25 cellular contexts compared by ENCODE assay signal in the genomic region with DNA sequence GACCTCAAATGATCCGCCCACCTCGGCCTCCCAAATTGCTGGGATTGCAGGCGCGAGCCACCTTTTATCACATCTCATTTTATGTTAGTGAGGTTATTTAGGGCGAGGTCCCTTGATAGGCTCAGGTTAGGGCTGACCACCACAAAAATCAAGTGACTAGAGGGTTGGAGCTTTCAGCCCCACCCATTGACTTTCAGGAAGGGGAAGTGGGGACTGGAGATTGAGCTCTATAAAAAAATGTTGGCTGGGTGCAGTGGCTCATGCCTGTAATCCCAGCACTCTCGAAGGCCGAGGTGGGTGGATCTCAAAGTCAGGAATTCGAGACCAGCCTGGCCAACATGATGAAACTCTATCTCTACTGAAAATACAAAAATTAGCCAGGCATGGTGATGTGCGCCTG. TPM values are rescaled to one million over a fixed set of nuclear protein-coding genes. Genes with fewer than 3 reads are reported as not detected.
"Had no signal": no experiment of that assay in that cellular context is flagged by ENCODE, and none has a peak within 500 bp of the region (broad histone marks: within the 10 kb centered on the region; RNA-seq: fewer than 3 reads in every experiment).

No MANE protein-coding gene starts in this region.

- H3K27ac ChIP-seq: epithelial cell of prostate, esophagus muscularis mucosa, gastrocnemius medialis, neural progenitor cell, pancreas, suprapubic skin, thyroid gland, uterus had no signal

- DNase-seq: cortex of kidney; effector memory CD4-positive, alpha-beta T cell; gastrocnemius medialis; heart right ventricle; hypothalamus; kidney glomerular epithelial cell; natural killer cell; occipital lobe; pancreas; right cardiac atrium; stimulated activated CD4-positive, alpha-beta T cell treated with anti-CD3 and anti-CD28 coated beads, Interleukin-4, amount 100 ng/mL, for 1 hour; stimulated activated CD8-positive, alpha-beta memory T cell treated with anti-CD3 and anti-CD28 coated beads, Interleukin-4, amount 100 ng/mL, for 48 hours; stimulated activated naive CD8-positive, alpha-beta T cell treated with anti-CD3 and anti-CD28 coated beads, Interleukin-15, Interleukin-2, amounts not matched to agents 100 U/mL and 50 U/mL, for 24 hours; thyroid gland; uterus had no signal

- H3K27me3 Mint-ChIP-seq: progenitor cell of endocrine pancreas, type B pancreatic cell had no signal

- H3K36me3 ChIP-seq: esophagus muscularis mucosa, gastrocnemius medialis, heart right ventricle, neural progenitor cell, pancreas, suprapubic skin, thyroid gland, uterus had no signal

- H3K9me3 ChIP-seq: esophagus muscularis mucosa, gastrocnemius medialis, pancreas, suprapubic skin, thyroid gland, uterus had no signal

- H3K9ac ChIP-seq: neural progenitor cell had no signal

- H3K4me1 Mint-ChIP-seq: natural killer cell; neural progenitor cell; stimulated activated effector memory CD8-positive, alpha-beta T cell treated with anti-CD3 and anti-CD28 coated beads, Interleukin-12 subunit alpha, Interleukin-12 subunit beta, amount 100 ng/mL, for 72 hours had no signal

- H3K4me3 ChIP-seq: esophagus muscularis mucosa, gastrocnemius medialis, heart right ventricle, neural progenitor cell, pancreas, suprapubic skin, thyroid gland, uterus had no signal

- H3K36me3 Mint-ChIP-seq: natural killer cell; neural progenitor cell; stimulated activated effector memory CD8-positive, alpha-beta T cell treated with anti-CD3 and anti-CD28 coated beads, Interleukin-12 subunit alpha, Interleukin-12 subunit beta, amount 100 ng/mL, for 72 hours; type B pancreatic cell had no signal

- ATAC-seq: gastrocnemius medialis; natural killer cell; right cardiac atrium; stimulated activated effector memory CD8-positive, alpha-beta T cell treated with anti-CD3 and anti-CD28 coated beads, Interleukin-12 subunit alpha, Interleukin-12 subunit beta, amount 100 ng/mL, for 72 hours; stimulated activated naive CD8-positive, alpha-beta T cell treated with anti-CD3 and anti-CD28 coated beads, Interleukin-15, Interleukin-2, amounts not matched to agents 100 U/mL and 50 U/mL, for 24 hours had no signal

- H3K4me3 Mint-ChIP-seq: natural killer cell; neural progenitor cell; stimulated activated effector memory CD8-positive, alpha-beta T cell treated with anti-CD3 and anti-CD28 coated beads, Interleukin-12 subunit alpha, Interleukin-12 subunit beta, amount 100 ng/mL, for 72 hours; type B pancreatic cell had no signal

- H3K27ac Mint-ChIP-seq: natural killer cell; neural progenitor cell; progenitor cell of endocrine pancreas; stimulated activated effector memory CD8-positive, alpha-beta T cell treated with anti-CD3 and anti-CD28 coated beads, Interleukin-12 subunit alpha, Interleukin-12 subunit beta, amount 100 ng/mL, for 72 hours; type B pancreatic cell had no signal

- H3K4me2 ChIP-seq: neural progenitor cell had no signal

- H3K27me3 ChIP-seq: esophagus muscularis mucosa, gastrocnemius medialis, heart right ventricle, neural progenitor cell, pancreas, suprapubic skin, thyroid gland, uterus had no signal

- H2AFZ ChIP-seq: neural progenitor cell had no signal

- H3K4me1 ChIP-seq: gastrocnemius medialis, neural progenitor cell, pancreas, thyroid gland, uterus had no signal

RNA-seq across cellular contexts. Expression of a gene that starts 20.1 kb away (rescaled TPM):
- total RNA-seq: fibroblast of villous mesenchyme, myocyte, progenitor cell of endocrine pancreas had no signal

RNA-seq across cellular contexts. Expression of a gene that starts 54.1 kb away (rescaled TPM):
- total RNA-seq: fibroblast of villous mesenchyme, mucosa of gallbladder, myocyte, progenitor cell of endocrine pancreas had no signal
